In the genomic region with DNA sequence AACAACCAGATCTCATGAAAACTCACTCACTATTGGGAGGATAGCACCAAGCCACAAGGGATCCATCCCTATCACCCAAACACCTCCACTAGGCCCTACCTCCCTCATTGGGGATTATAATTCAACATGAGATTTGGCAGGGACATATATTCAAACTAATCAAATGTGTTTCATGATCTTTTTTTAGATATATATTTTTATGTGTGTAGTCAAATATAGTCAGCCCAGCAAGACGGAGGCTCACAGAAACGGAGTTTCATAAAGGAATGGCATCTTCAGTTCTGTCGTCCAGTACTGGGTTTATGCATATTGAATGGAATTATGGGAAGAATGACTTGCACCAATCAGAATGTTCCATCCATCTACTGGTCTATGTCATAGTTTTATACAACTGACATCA, we compare ENCODE assay signal across 28 cellular contexts.
"Had no signal": no experiment of that assay in that cellular context is flagged by ENCODE, and none has a peak within 500 bp of the region (broad histone marks: within the 10 kb centered on the region; RNA-seq: fewer than 3 reads in every experiment).

No MANE protein-coding gene starts in this region.

- H2AFZ ChIP-seq: PC-9 had no signal

- H3K4me2 ChIP-seq: PC-9 had no signal

- H3K27me3 ChIP-seq: cardiac muscle cell had no signal

- H3K4me3 ChIP-seq: cardiac muscle cell, K562, PC-9 had no signal

- H3K27ac ChIP-seq: cardiac muscle cell, PC-9, RWPE1, VCaP had no signal

- H3K36me3 ChIP-seq: cardiac muscle cell had no signal

- DNase-seq: activated B cell treated with CpG ODN at 0.5 μM for 24 hours; activated CD4-positive, alpha-beta memory T cell treated with anti-CD3 and anti-CD28 coated beads, Interleukin-2, amount 10 ng/mL, durations not matched to agents 7 days and 5 days; activated CD4-positive, alpha-beta T cell treated with anti-CD3 and anti-CD28 coated beads for 48 hours; activated CD4-positive, CD25-positive, alpha-beta regulatory T cell treated with anti-CD3 and anti-CD28 coated beads, Interleukin-2, amount 50 U/mL, for 72 hours; activated effector memory CD4-positive, alpha-beta T cell treated with anti-CD3 and anti-CD28 coated beads, Interleukin-2, amount 50 U/mL, for 16 hours; activated naive CD4-positive, alpha-beta T cell; activated naive CD4-positive, alpha-beta T cell treated with anti-CD3 and anti-CD28 coated beads, Interleukin-2, amount 50 U/mL, for 16 hours; activated naive CD8-positive, alpha-beta T cell treated with anti-CD3 and anti-CD28 coated beads for 36 hours; activated T-cell treated with anti-CD3 and anti-CD28 coated beads, Interleukin-2, amount 50 U/mL, for 1 hour; activated T-cell treated with anti-CD3 and anti-CD28 coated beads, Interleukin-2, amount 50 U/mL, for 72 hours; amniotic stem cell; aorta; NCI-H1105; NCI-H1436; NCI-H1694; NCI-H1930; NCI-H2081 treated with DMSO at 0.1 percent for 48 hours; NCI-H226; NCI-H524 treated with DMSO at 0.1 percent for 48 hours; PC-9; SIG-M5; T-cell; T-helper 2 cell; T-helper 9 cell had no signal
